Comparison of ENCODE assay signal across 1 cellular context in the genomic region with DNA sequence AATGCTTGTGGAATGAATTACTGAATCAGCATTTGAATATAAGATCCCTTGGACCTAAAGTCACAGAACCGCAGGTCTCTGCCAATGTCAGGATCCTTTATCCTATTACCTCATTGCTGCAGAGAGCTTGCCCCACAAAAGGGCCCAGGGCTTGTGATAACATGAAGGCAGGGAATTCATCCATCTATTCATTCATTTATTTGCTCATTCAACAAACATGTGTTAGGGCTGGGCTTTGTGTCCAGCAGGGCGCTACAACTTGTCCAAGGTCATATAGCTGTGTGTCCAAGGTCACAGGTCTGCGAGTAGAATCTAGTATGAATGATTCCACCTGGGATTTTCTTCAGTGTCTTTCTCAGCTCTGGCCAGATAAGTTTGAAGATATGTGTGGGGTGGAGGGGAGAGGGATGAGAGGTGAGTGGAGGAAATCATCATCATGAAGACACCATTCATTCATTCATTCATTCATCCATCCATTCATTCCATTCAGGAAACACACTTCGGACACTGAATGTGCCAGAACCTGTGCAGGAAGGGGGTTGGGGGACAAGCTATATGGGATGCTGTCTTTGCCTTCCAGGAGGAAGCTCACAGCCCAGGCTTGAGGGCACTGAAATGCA.
TF ChIP-seq lines count a peak whose summit lies in the region.

No MANE protein-coding gene starts in this region.

TF ChIP-seq in A549, 52 proteins besides CTCF, POLR2A, EP300 and RAD21:
- peak; percentile 28 for TF ChIP-seq MAFK (IDR thresholded peaks at IDR 0.05; ENCODE audit: partially characterized antibody)
- no peak for TF ChIP-seq CHD4 (IDR thresholded peaks at IDR 0.05; ENCODE audit: borderline replicate concordance)
- TF ChIP-seq FOXS1 (CRISPR knock-in tag; IDR thresholded peaks at IDR 0.05) = no peak
